ENCODE assay signal across 15 cellular contexts in genomic region chr22:19622061-19622441, GRCh38.
DNase-seq lines count a peak whose midpoint lies in the region; ATAC-seq and TF ChIP-seq lines count a peak whose summit lies in the region.
"Had no signal": no experiment of that assay in that cellular context is flagged by ENCODE, and none has a peak within 500 bp of the region (broad histone marks: within the 10 kb centered on the region; RNA-seq: fewer than 3 reads in every experiment).

No MANE protein-coding gene starts in this region.

- no peak overlapping the region for H2BK5ac ChIP-seq in mesendoderm (ENCODE audit: low read length)

- BruUV-seq in PC-9 (replicated peaks; lab: Mats Ljungman, UMichigan), result no TSS peak

- H3K4me2 ChIP-seq in PC-9, result no peak overlapping the region
- no peak overlapping the region for H3K4me2 ChIP-seq in mesendoderm (ENCODE audit: low read length)

- H3K4me1 ChIP-seq in skeletal muscle tissue (ENCODE audit: control insufficient read depth in 3 of 3, insufficient read depth in 3 of 3, low read length in 3 of 3) (peaks cover 0 to 3% (median 0%) of the 10 kb centered on the region in 3 donors), PC-9 (replicated peaks; ENCODE audit: insufficient read depth) (no peaks in the 10 kb centered on the region), colonic mucosa (no peaks in the 10 kb centered on the region), mesendoderm (ENCODE audit: control insufficient read depth, low read depth, low read length) (no peaks in the 10 kb centered on the region)

- WGBS in mesendoderm (ENCODE audit: extremely low coverage, insufficient coverage, low lambda C conversion rate), result no CpG with 5 or more reads among the region's 11 CpGs

- no peaks in the 10 kb centered on the region for H3F3A ChIP-seq in PC-9 (ENCODE audit: insufficient read depth, low read depth)

- H2AK5ac ChIP-seq in mesendoderm (ENCODE audit: low read length), result no peak overlapping the region

- H4K5ac ChIP-seq in mesendoderm (ENCODE audit: low read length), result no peak overlapping the region

- H3K4me3 Mint-ChIP-seq in chondrocyte (ENCODE audit: unreplicated experiment), result no peak overlapping the region
- H3K4me3 Mint-ChIP-seq: CD8-positive, alpha-beta memory T cell; natural killer cell had no signal

- DNase-seq in chondrocyte (ENCODE audit: low spot score), result peak; percentile 70
- no peak for DNase-seq in PC-9
- no peak for DNase-seq in C1 segment of cervical spinal cord (lab: John Stamatoyannopoulos, UW)
- DNase-seq in colonic mucosa, result no peak
- DNase-seq in mesendoderm, result no peak
- DNase-seq: activated CD8-positive, alpha-beta memory T cell treated with anti-CD3 and anti-CD28 coated beads, Interleukin-2, amount 50 U/mL, for 4 hours; CD8-positive, alpha-beta memory T cell; natural killer cell; NCI-H2029 treated with DMSO at 0.1 percent for 48 hours; OCI-M1; small intestine had no signal

- H3K27ac ChIP-seq in skeletal muscle tissue (ENCODE audit: low read depth, low read length), result peak overlapping the region; percentile 40
- H3K27ac ChIP-seq in PC-9, result no peak overlapping the region
- no peak overlapping the region for H3K27ac ChIP-seq in colonic mucosa
- no peak overlapping the region for H3K27ac ChIP-seq in mesendoderm (ENCODE audit: low read depth, low read length)

- TF ChIP-seq CTCF in chondrocyte (IDR thresholded peaks at IDR 0.05) (no peak), PC-9 (conservative IDR thresholded peaks at IDR 0.05) (no peak), colonic mucosa (IDR thresholded peaks at IDR 0.05) (no peak)

- H3K56ac ChIP-seq in mesendoderm (ENCODE audit: low read length), result no peak overlapping the region

- no peak overlapping the region for H4K8ac ChIP-seq in mesendoderm (ENCODE audit: low read depth, low read length)

- POLR2A ChIA-PET in PC-9 (lab: Charles Lee; ENCODE audit: unreplicated experiment), result no interaction called here

- no peak overlapping the region for H3K27ac Mint-ChIP-seq in chondrocyte (ENCODE audit: unreplicated experiment)
- H3K27ac Mint-ChIP-seq: CD8-positive, alpha-beta memory T cell; natural killer cell had no signal

- no peaks in the 10 kb centered on the region for H3K79me1 ChIP-seq in mesendoderm (ENCODE audit: low read length)

- no peaks in the 10 kb centered on the region for H3K36me3 Mint-ChIP-seq in chondrocyte (ENCODE audit: low read depth)
- H3K36me3 Mint-ChIP-seq: CD8-positive, alpha-beta memory T cell; natural killer cell had no signal

- ATAC-seq in GM18868 (IDR thresholded peaks at IDR 0.05; ENCODE audit: unreplicated experiment) (peak; percentile 51), HG03342 (IDR thresholded peaks at IDR 0.05; ENCODE audit: unreplicated experiment) (peak; percentile 39)
- ATAC-seq: HepG2, natural killer cell had no signal

- no peak overlapping the region for H3K18ac ChIP-seq in mesendoderm (ENCODE audit: low read length)

- H3K9me2 ChIP-seq in PC-9 (ENCODE audit: insufficient read depth), result no peaks in the 10 kb centered on the region

- no peaks in the 10 kb centered on the region for H3K36me3 ChIP-seq in skeletal muscle tissue (ENCODE audit: control insufficient read depth in 3 of 3, insufficient read depth in 3 of 3, low read length in 3 of 3)
- H3K36me3 ChIP-seq in PC-9 (ENCODE audit: low read depth), result no peaks in the 10 kb centered on the region
- H3K36me3 ChIP-seq in colonic mucosa, result no peaks in the 10 kb centered on the region
- no peaks in the 10 kb centered on the region for H3K36me3 ChIP-seq in mesendoderm (ENCODE audit: control insufficient read depth, insufficient read depth, low read length)

- H3K27me3 ChIP-seq in skeletal muscle tissue (ENCODE audit: control insufficient read depth in 3 of 3, insufficient read depth in 3 of 3, low read length in 3 of 3) (peaks cover 10 to 35% (median 19%) of the 10 kb centered on the region in 3 donors), PC-9 (ENCODE audit: insufficient read depth, low read depth) (no peaks in the 10 kb centered on the region), colonic mucosa (no peaks in the 10 kb centered on the region), mesendoderm (ENCODE audit: insufficient read depth, low read length, poor library complexity) (no peaks in the 10 kb centered on the region)

- intact Hi-C loops in PC-9 (cut with micrococcal nuclease; ENCODE audit: unreplicated experiment), result no loop called here
- intact Hi-C loops in colonic mucosa (cut with DNase I), result no loop called here

- H3K9me3 Mint-ChIP-seq in chondrocyte (ENCODE audit: low read depth), result no peaks in the 10 kb centered on the region
- H3K9me3 Mint-ChIP-seq: CD8-positive, alpha-beta memory T cell; natural killer cell had no signal

- no peak overlapping the region for H3K23ac ChIP-seq in mesendoderm (ENCODE audit: low read length)

- H2BK120ac ChIP-seq in mesendoderm (ENCODE audit: low read depth, low read length), result no peak overlapping the region

- no peak overlapping the region for H2AFZ ChIP-seq in PC-9

- no peak overlapping the region for H2BK15ac ChIP-seq in mesendoderm (replicated peaks; ENCODE audit: low read depth)

- H3K79me2 ChIP-seq in PC-9 (ENCODE audit: low read depth) (no peaks in the 10 kb centered on the region), mesendoderm (ENCODE audit: control insufficient read depth, insufficient read depth, low read length) (no peaks in the 10 kb centered on the region)

- CTCF ChIA-PET in PC-9 (lab: Charles Lee), result no interaction called here

- H3K4me3 ChIP-seq in skeletal muscle tissue (ENCODE audit: low read length in 3 of 3), result no peak overlapping the region
- H3K4me3 ChIP-seq in PC-9, result no peak overlapping the region
- H3K4me3 ChIP-seq in colonic mucosa, result no peak overlapping the region
- H3K4me3 ChIP-seq in mesendoderm (ENCODE audit: low read length), result no peak overlapping the region

- no peaks in the 10 kb centered on the region for H3K4me1 Mint-ChIP-seq in chondrocyte (ENCODE audit: low read depth)
- H3K4me1 Mint-ChIP-seq: CD8-positive, alpha-beta memory T cell; natural killer cell had no signal

- H3K27me3 Mint-ChIP-seq in chondrocyte (ENCODE audit: low read depth), result peaks cover 22% of the 10 kb centered on the region

- H3K9me3 ChIP-seq in skeletal muscle tissue (ENCODE audit: control insufficient read depth in 3 of 3, low read length in 3 of 3) (no peaks in the 10 kb centered on the region), PC-9 (ENCODE audit: insufficient read depth, low read depth) (no peaks in the 10 kb centered on the region), colonic mucosa (no peaks in the 10 kb centered on the region)

- H3K4ac ChIP-seq in mesendoderm (ENCODE audit: low read depth, low read length), result no peak overlapping the region

- no peak overlapping the region for H3K9ac ChIP-seq in skeletal muscle tissue (ENCODE audit: low read depth in 1 of 3, low read length in 3 of 3)
- no peak overlapping the region for H3K9ac ChIP-seq in colonic mucosa (ENCODE audit: low read depth in 2 of 2, low read length in 2 of 2)
- H3K9ac ChIP-seq in mesendoderm (ENCODE audit: low read length), result no peak overlapping the region

- H4K20me1 ChIP-seq in PC-9 (ENCODE audit: insufficient read depth), result no peaks in the 10 kb centered on the region
